30 cellular contexts compared by ENCODE assay signal in genomic region chr11:83185767-83186166, GRCh38.
"Had no signal": no experiment of that assay in that cellular context is flagged by ENCODE, and none has a peak within 500 bp of the region (broad histone marks: within the 10 kb centered on the region; RNA-seq: fewer than 3 reads in every experiment).

No MANE protein-coding gene starts in this region.

- H3K27ac ChIP-seq: adrenal gland, body of pancreas, breast epithelium, Peyer's patch, VCaP had no signal

- H3K4me3 ChIP-seq: adrenal gland, body of pancreas, breast epithelium, MG63, Peyer's patch had no signal

- FAIRE-seq: astrocyte had no signal

- H3K9me3 ChIP-seq: adrenal gland, body of pancreas, breast epithelium, MG63, Peyer's patch had no signal

- ATAC-seq: activated CD8-positive, alpha-beta memory T cell treated with anti-CD3 and anti-CD28 coated beads, Interleukin-2, amount 10 ng/mL, durations not matched to agents 7 days and 5 days; body of pancreas had no signal

- H3K27me3 ChIP-seq: adrenal gland, body of pancreas, breast epithelium, MG63, Peyer's patch had no signal

- H3K4me1 ChIP-seq: adrenal gland, body of pancreas, breast epithelium, Peyer's patch had no signal

- DNase-seq: activated CD4-positive, alpha-beta memory T cell treated with anti-CD3 and anti-CD28 coated beads, Interleukin-2, amount 10 ng/mL, durations not matched to agents 7 days and 5 days; activated CD4-positive, alpha-beta T cell treated with anti-CD3 and anti-CD28 coated beads for 1 hour; activated CD4-positive, alpha-beta T cell treated with anti-CD3 and anti-CD28 coated beads for 48 hours; activated CD4-positive, CD25-positive, alpha-beta regulatory T cell; activated CD8-positive, alpha-beta memory T cell treated with anti-CD3 and anti-CD28 coated beads for 24 hours; activated CD8-positive, alpha-beta memory T cell treated with anti-CD3 and anti-CD28 coated beads, Interleukin-2, amount 10 ng/mL, durations not matched to agents 7 days and 5 days; activated CD8-positive, alpha-beta memory T cell treated with anti-CD3 and anti-CD28 coated beads, Interleukin-2, amount 50 U/mL, for 48 hours; activated effector memory CD4-positive, alpha-beta T cell treated with Interleukin-2 at 50 U/mL for 16 hours; activated naive CD4-positive, alpha-beta T cell treated with anti-CD3 and anti-CD28 coated beads, Interleukin-2, amount 10 ng/mL, durations not matched to agents 7 days and 5 days; activated naive CD8-positive, alpha-beta T cell treated with anti-CD3 and anti-CD28 coated beads, Interleukin-2, amount 10 ng/mL, durations not matched to agents 7 days and 5 days; activated T-cell treated with anti-CD3 and anti-CD28 coated beads, Interleukin-2, amount 50 U/mL, for 48 hours; adrenal gland; body of pancreas; MG63; NCI-H1048; NCI-H1436 treated with DMSO at 0.1 percent for 48 hours; NCI-H1694 treated with DMSO at 0.1 percent for 48 hours; NCI-H2029; NCI-H345; NCI-H524 treated with DMSO at 0.1 percent for 48 hours; Peyer's patch; RPMI8226; SIG-M5; SW 1271; T-helper 1 cell; T-helper 2 cell; T-helper 9 cell had no signal
